Comparison of ENCODE assay signal across 8 cellular contexts in genomic region chr17:20009302-20010098, GRCh38. TPM values are rescaled to one million over a fixed set of nuclear protein-coding genes. Genes with fewer than 3 reads are reported as not detected.
A peak's percentile ranks its signal among the peaks of the same experiment; 100 is the strongest.
DNase-seq lines count a peak whose midpoint lies in the region; ATAC-seq and TF ChIP-seq lines count a peak whose summit lies in the region.

TSS of gene SPECC1 (plus strand) at chr17:20009359. CDS start at chr17:20096652, 87,293 bp downstream.

- no peaks in the 10 kb centered on the region for H3K9me2 ChIP-seq in OCI-LY1 (ENCODE audit: low read depth, low read length)

- H3K4me1 ChIP-seq in OCI-LY1 (ENCODE audit: insufficient read depth, low read length, severe bottlenecking) = peaks cover 18% of the 10 kb centered on the region
- H3K4me1 ChIP-seq in muscle layer of colon (ENCODE audit: insufficient read depth, low read length) = peaks cover 5% of the 10 kb centered on the region

- H3K27me3 Mint-ChIP-seq in CD14-positive monocyte (ENCODE audit: low read depth in 3 of 3) = peaks cover 32 to 42% (median 32%) of the 10 kb centered on the region in 3 donors

- peak; percentile 93 for ATAC-seq in GM19438 (IDR thresholded peaks at IDR 0.05; ENCODE audit: low read depth, unreplicated experiment)
- peak; percentile 94 for ATAC-seq in HG03571 (IDR thresholded peaks at IDR 0.05; ENCODE audit: unreplicated experiment)

- peaks cover 13% of the 10 kb centered on the region for H3K4me1 Mint-ChIP-seq in CD14-positive monocyte

- H3K36me3 Mint-ChIP-seq in CD14-positive monocyte = no peaks in the 10 kb centered on the region

- TF ChIP-seq CTCF in CD14-positive monocyte (IDR thresholded peaks at IDR 0.05) (peak; percentile 99), OCI-LY1 (IDR thresholded peaks at IDR 0.05; ENCODE audit: low read length) (peak; percentile 71), epithelial cell of proximal tubule (conservative IDR thresholded peaks at IDR 0.05; ENCODE audit: low read depth, low read length) (no peak)

- H3K9me3 ChIP-seq in OCI-LY1 (ENCODE audit: low read length) (no peaks in the 10 kb centered on the region), muscle layer of colon (ENCODE audit: low read length) (no peaks in the 10 kb centered on the region)

- H3F3A ChIP-seq in OCI-LY1 (ENCODE audit: insufficient read depth, low read length) = no peaks in the 10 kb centered on the region

- no peaks in the 10 kb centered on the region for H3K79me2 ChIP-seq in OCI-LY1 (ENCODE audit: insufficient read depth, low read length)

- H3K4me3 Mint-ChIP-seq in CD14-positive monocyte = peak within 1 kb of the TSS; percentile 89 to 96

- no peaks in the 10 kb centered on the region for H4K20me1 ChIP-seq in OCI-LY1 (ENCODE audit: insufficient read depth, low read length)

- peaks cover 0 to 2% (median 0%) of the 10 kb centered on the region in 7 donors for H3K9me3 Mint-ChIP-seq in CD14-positive monocyte

- H2AFZ ChIP-seq in OCI-LY1 (ENCODE audit: low read length) = peak within 1 kb of the TSS; percentile 69

- no peak within 1 kb of the TSS for H3K27ac ChIP-seq in OCI-LY1 (ENCODE audit: low read depth, low read length, poor library complexity, severe bottlenecking)
- H3K27ac ChIP-seq in muscle layer of colon (ENCODE audit: low read depth, low read length) = no peak within 1 kb of the TSS

- H3K4me3 ChIP-seq in OCI-LY1 (ENCODE audit: low read depth, low read length, poor library complexity, severe bottlenecking) (peak within 1 kb of the TSS; percentile 63), epithelial cell of proximal tubule (ENCODE audit: low read depth, low read length) (peak within 1 kb of the TSS; percentile 80), muscle layer of colon (ENCODE audit: low read depth in 1 of 2, low read length in 2 of 2) (peak within 1 kb of the TSS; percentile 57 to 82)

- H3K27ac Mint-ChIP-seq in CD14-positive monocyte = peak within 1 kb of the TSS in 4 of 7 donors; percentile 21 to 71 (median 59)

- H3K27me3 ChIP-seq in OCI-LY1 (ENCODE audit: insufficient read depth, low read length) = no peaks in the 10 kb centered on the region
- H3K27me3 ChIP-seq in muscle layer of colon (ENCODE audit: control insufficient read depth in 1 of 2, insufficient read depth in 2 of 2, low read length in 2 of 2) = peaks cover 12 to 37% of the 10 kb centered on the region in 2 donors

- peak; percentile 68 for DNase-seq in CD14-positive monocyte (ENCODE audit: low spot score)
- DNase-seq in activated CD8-positive, alpha-beta memory T cell treated with anti-CD3 and anti-CD28 coated beads, Interleukin-2, amount 50 U/mL, for 4 hours = peak; percentile 90
- no peak for DNase-seq in epithelial cell of proximal tubule (ENCODE audit: low read depth)
- peak; percentile 48 to 77 for DNase-seq in stimulated activated CD8-positive, alpha-beta memory T cell treated with anti-CD3 and anti-CD28 coated beads, Interleukin-7, amount 100 ng/mL, for 4 hours (ENCODE audit: low read depth in 2 of 2)

- intact Hi-C loops in CD14-positive monocyte (cut with micrococcal nuclease) = loop anchor here in 1 of 2 donors (5.0 kb wide), 1 partner anchor 63 kb away; no protein-coding TSS in a partner anchor

- H3K9ac ChIP-seq in OCI-LY1 (ENCODE audit: low read length) (peak within 1 kb of the TSS; percentile 42), muscle layer of colon (ENCODE audit: low read length) (no peak within 1 kb of the TSS)

- H3K36me3 ChIP-seq in OCI-LY1 (ENCODE audit: insufficient read depth, low read length) (no peaks in the 10 kb centered on the region), muscle layer of colon (ENCODE audit: insufficient read depth, low read length) (no peaks in the 10 kb centered on the region)

- peak within 1 kb of the TSS; percentile 88 for H3K4me2 ChIP-seq in OCI-LY1 (ENCODE audit: low read length)

RNA-seq across cellular contexts. Expression of gene SPECC1, which starts in this region (rescaled TPM):
- 10 to 100 TPM; 36.0 to 50.5 TPM for polyA plus RNA-seq in CD14-positive monocyte
- total RNA-seq in epithelial cell of proximal tubule = 39.3 and 47.0 TPM in 2 replicates
